1 cellular context compared by ENCODE assay signal in genomic region chr5:55308254-55308836, GRCh38.
TF ChIP-seq lines count a peak whose summit lies in the region.

No MANE protein-coding gene starts in this region.

TF ChIP-seq in K562, 482 proteins besides CTCF, POLR2A, EP300 and RAD21 (continued from another document):
- TF ChIP-seq TRIM25 (IDR thresholded peaks at IDR 0.05; ENCODE audit: borderline replicate concordance) (peak; percentile 75; the same call in 1 of the 2 replicates), ZNF175 (CRISPR knock-in tag; IDR thresholded peaks at IDR 0.05; ENCODE audit: low read depth) (no peak), ZNF507 (tag; conservative IDR thresholded peaks at IDR 0.05) (no peak), SAFB (IDR thresholded peaks at IDR 0.05; ENCODE audit: borderline replicate concordance, low read depth, low read length) (no peak), MITF (IDR thresholded peaks at IDR 0.05) (no peak), SMARCA4 (IDR thresholded peaks at IDR 0.05) (peak; percentile 35; the same call in 1 of the 2 replicates), RB1 (IDR thresholded peaks at IDR 0.05; ENCODE audit: low read depth) (no peak), TAF9B (IDR thresholded peaks at IDR 0.05; ENCODE audit: partially characterized antibody) (no peak), NCOA6 (IDR thresholded peaks at IDR 0.05) (peak; percentile 59), ZC3H4 (CRISPR knock-in tag; IDR thresholded peaks at IDR 0.05; ENCODE audit: borderline replicate concordance) (no peak), CSDE1 (IDR thresholded peaks at IDR 0.05) (0 out of 4 replicates have a peak, but pooled peaks of 1 of the 2 experiments have one; percentile 7), MBD2 (IDR thresholded peaks at IDR 0.05; ENCODE audit: borderline replicate concordance, low read depth) (no peak), THAP12 (CRISPR knock-in tag; IDR thresholded peaks at IDR 0.05) (no peak), ETS2 (tag; IDR thresholded peaks at IDR 0.05; ENCODE audit: borderline replicate concordance, poor library complexity, severe bottlenecking) (no peak), GTF2B (IDR thresholded peaks at IDR 0.05; ENCODE audit: extremely low read depth, insufficient read length) (no peak), SMARCA5 (IDR thresholded peaks at IDR 0.05) (0 out of 2 replicates have a peak, but pooled peaks have one; percentile 78), TCF3 (CRISPR knock-in tag; IDR thresholded peaks at IDR 0.05) (no peak), ZBTB5 (IDR thresholded peaks at IDR 0.05) (peak; percentile 2; the same call in 1 of the 2 replicates), ARHGAP35 (IDR thresholded peaks at IDR 0.05; ENCODE audit: partially characterized antibody) (peak; percentile 74), BACH1 (tag; IDR thresholded peaks at IDR 0.05) (0 out of 2 replicates have a peak, but pooled peaks have one; percentile 36), EGR1 (conservative IDR thresholded peaks at IDR 0.05) (no peak), TEAD4 (IDR thresholded peaks at IDR 0.05; ENCODE audit: low read length) (no peak), TEAD4 (CRISPR knock-in tag; IDR thresholded peaks at IDR 0.05; ENCODE audit: borderline replicate concordance) (no peak), KDM5B (IDR thresholded peaks at IDR 0.05; ENCODE audit: insufficient replicate concordance, low read depth, low read length) (no peak)
